13 cellular contexts compared by ENCODE assay signal in genomic region chr10:124222298-124223000, GRCh38.
DNase-seq lines count a peak whose midpoint lies in the region; ATAC-seq and TF ChIP-seq lines count a peak whose summit lies in the region.
"Had no signal": no experiment of that assay in that cellular context is flagged by ENCODE, and none has a peak within 500 bp of the region (broad histone marks: within the 10 kb centered on the region; RNA-seq: fewer than 3 reads in every experiment).

No MANE protein-coding gene starts in this region.

- no peaks in the 10 kb centered on the region for H3K36me3 ChIP-seq in mucosa of descending colon (ENCODE audit: low read depth)
- H3K36me3 ChIP-seq in lower lobe of right lung: no peaks in the 10 kb centered on the region
- H3K36me3 ChIP-seq in MG63: no peaks in the 10 kb centered on the region
- H3K36me3 ChIP-seq: upper lobe of left lung had no signal

- H3K4me3 ChIP-seq in GM12865 (ENCODE audit: low read depth, low read length) (peak overlapping the region; percentile 17), mucosa of descending colon (no peak overlapping the region), lower lobe of right lung (no peak overlapping the region), MG63 (no peak overlapping the region)
- H3K4me3 ChIP-seq: body of pancreas, upper lobe of left lung had no signal

- no peak for TF ChIP-seq CTCF in GM12865 (IDR thresholded peaks at IDR 0.05; ENCODE audit: insufficient read depth, low read depth, low read length, missing control alignments)
- no peak for TF ChIP-seq CTCF in mucosa of descending colon (IDR thresholded peaks at IDR 0.05)
- TF ChIP-seq CTCF in lower lobe of right lung (IDR thresholded peaks at IDR 0.05): no peak

- no peak overlapping the region for H3K27ac ChIP-seq in lower lobe of right lung
- H3K27ac ChIP-seq: body of pancreas, HL-60, upper lobe of left lung had no signal

- ATAC-seq in GM21825 (IDR thresholded peaks at IDR 0.05; ENCODE audit: unreplicated experiment) (peak; percentile 28), mucosa of descending colon (peak; percentile 44), lower lobe of right lung (no peak)
- ATAC-seq: body of pancreas had no signal

- intact Hi-C loops in mucosa of descending colon (cut with DNase I, micrococcal nuclease): no loop called here
- intact Hi-C loops in lower lobe of right lung (cut with DNase I): no loop called here

- H3K9me3 ChIP-seq in mucosa of descending colon (peaks cover 2% of the 10 kb centered on the region), lower lobe of right lung (no peaks in the 10 kb centered on the region), MG63 (no peaks in the 10 kb centered on the region)
- H3K9me3 ChIP-seq: body of pancreas had no signal

- H3K4me1 ChIP-seq in mucosa of descending colon (ENCODE audit: low read depth) (no peaks in the 10 kb centered on the region), lower lobe of right lung (peaks cover 13% of the 10 kb centered on the region)
- H3K4me1 ChIP-seq: body of pancreas, parathyroid adenoma had no signal

- H3K27me3 ChIP-seq in lower lobe of right lung (ENCODE audit: low read depth) (peaks cover 5% of the 10 kb centered on the region), MG63 (no peaks in the 10 kb centered on the region)
- H3K27me3 ChIP-seq: body of pancreas, upper lobe of left lung had no signal

- peak; percentile 65 for DNase-seq in GM12865 (ENCODE audit: low read depth)
- DNase-seq in RPMI7951 (ENCODE audit: low read depth): peak; percentile 35
- peak in 1 of 3 donors; percentile 37 for DNase-seq in mucosa of descending colon
- no peak for DNase-seq in epidermal melanocyte (ENCODE audit: insufficient read length, low spot score)
- DNase-seq in Kasumi-1 (lab: John Stamatoyannopoulos, UW): no peak
- no peak for DNase-seq in lower lobe of right lung
- DNase-seq in MG63: no peak
- DNase-seq: body of pancreas, T-helper 9 cell had no signal

Comparison
In these comparisons a context has a peak if more than half of its experiments do, and no peak if none do; other contexts are left out.
1. DNase-seq: peak in GM12865 (single experiment) and RPMI7951 (single experiment); none in epidermal melanocyte (single experiment), Kasumi-1 (0 of 2), lower lobe of right lung (single experiment) and MG63 (single experiment).
2. ATAC-seq: peak in GM21825 (single experiment) and mucosa of descending colon (single experiment); none in lower lobe of right lung (0 of 2).